Comparison of ENCODE assay signal across 23 cellular contexts in the genomic region with DNA sequence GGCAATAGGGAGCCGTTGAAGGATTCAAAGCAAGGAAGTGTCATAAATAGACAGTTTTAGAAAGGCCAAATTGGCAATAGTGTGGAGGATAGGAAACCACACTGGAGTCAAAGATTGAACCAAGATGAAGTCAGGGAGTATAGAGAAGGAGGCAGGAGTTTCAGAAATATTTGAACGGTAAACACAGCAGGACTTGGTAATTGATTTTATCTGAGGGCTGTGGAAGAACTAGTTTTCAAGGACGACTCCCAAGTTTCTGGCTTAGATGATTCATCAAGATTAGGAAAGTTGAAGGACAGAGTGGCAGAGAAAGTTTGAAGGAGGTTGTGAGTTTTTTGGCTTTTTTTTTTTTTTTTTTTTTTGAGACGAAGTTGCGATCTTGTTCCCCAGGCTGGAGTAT. TPM values are rescaled to one million over a fixed set of nuclear protein-coding genes. Genes with fewer than 3 reads are reported as not detected.
"Had no signal": no experiment of that assay in that cellular context is flagged by ENCODE, and none has a peak within 500 bp of the region (broad histone marks: within the 10 kb centered on the region; RNA-seq: fewer than 3 reads in every experiment).

No MANE protein-coding gene starts in this region.

- H3K9me3 Mint-ChIP-seq: activated B cell treated with CpG ODN at 0.5 μM for 24 hours; activated CD4-positive, alpha-beta memory T cell treated with anti-CD3 and anti-CD28 coated beads for 36 hours; activated CD4-positive, alpha-beta T cell treated with anti-CD3 and anti-CD28 coated beads, Interleukin-2, amount 10 ng/mL, durations not matched to agents 24 days and 14 days; activated naive CD4-positive, alpha-beta T cell treated with anti-CD3 and anti-CD28 coated beads, Interleukin-2, amount 50 U/mL, for 72 hours; activated T-cell treated with anti-CD3 and anti-CD28 coated beads, Interleukin-2, amount 50 U/mL, for 4 hours; T-helper 1 cell treated with Interleukin-12 subunit alpha and Interleukin-12 subunit beta and Interleukin-4 antibody, amounts not matched to agents 30 μg/mL and 1 μg/mL, for 36 hours had no signal

- DNase-seq: activated B cell treated with CpG ODN at 0.5 μM for 24 hours; activated CD4-positive, alpha-beta memory T cell treated with anti-CD3 and anti-CD28 coated beads for 36 hours; activated CD4-positive, alpha-beta T cell treated with anti-CD3 and anti-CD28 coated beads for 1 hour; activated CD4-positive, alpha-beta T cell treated with anti-CD3 and anti-CD28 coated beads, Interleukin-2, amount 10 ng/mL, durations not matched to agents 24 days and 14 days; activated CD8-positive, alpha-beta memory T cell treated with anti-CD3 and anti-CD28 coated beads for 24 hours; activated effector memory CD4-positive, alpha-beta T cell treated with anti-CD3 and anti-CD28 coated beads, Interleukin-2, amount 50 U/mL, for 16 hours; activated naive CD4-positive, alpha-beta T cell treated with Interleukin-2 at 50 U/mL for 16 hours; activated T-cell treated with anti-CD3 and anti-CD28 coated beads, Interleukin-2, amount 50 U/mL, for 4 hours; anterior cingulate cortex; central memory CD4-positive, alpha-beta T cell; NCI-H1105 treated with DMSO at 0.1 percent for 48 hours; NCI-H1436 treated with DMSO at 0.1 percent for 48 hours; NCI-H187; NCI-H2081; NCI-H510A treated with DMSO at 0.1 percent for 48 hours; NCI-H69; RPMI8226 had no signal

- H3K4me1 Mint-ChIP-seq: activated B cell treated with CpG ODN at 0.5 μM for 24 hours; activated CD4-positive, alpha-beta T cell treated with anti-CD3 and anti-CD28 coated beads, Interleukin-2, amount 10 ng/mL, durations not matched to agents 24 days and 14 days had no signal

- ATAC-seq: activated naive CD4-positive, alpha-beta T cell treated with anti-CD3 and anti-CD28 coated beads, Interleukin-2, amount 50 U/mL, for 72 hours; activated T-cell treated with anti-CD3 and anti-CD28 coated beads, Interleukin-2, amount 50 U/mL, for 4 hours; Right ventricle myocardium inferior had no signal

- H3K36me3 ChIP-seq: SJSA1 had no signal

- H3K4me3 ChIP-seq: SJSA1 had no signal

- H3K27ac ChIP-seq: SJSA1 had no signal

- H3K27me3 ChIP-seq: SJSA1 had no signal

- H3K4me3 Mint-ChIP-seq: activated B cell treated with CpG ODN at 0.5 μM for 24 hours; activated CD4-positive, alpha-beta memory T cell treated with anti-CD3 and anti-CD28 coated beads for 36 hours; activated CD4-positive, alpha-beta T cell treated with anti-CD3 and anti-CD28 coated beads, Interleukin-2, amount 10 ng/mL, durations not matched to agents 24 days and 14 days; activated T-cell treated with anti-CD3 and anti-CD28 coated beads, Interleukin-2, amount 50 U/mL, for 4 hours; T-helper 1 cell treated with Interleukin-12 subunit alpha and Interleukin-12 subunit beta and Interleukin-4 antibody, amounts not matched to agents 30 μg/mL and 1 μg/mL, for 36 hours had no signal

- H3K4me1 ChIP-seq: SJSA1 had no signal

- H3K36me3 Mint-ChIP-seq: activated CD4-positive, alpha-beta memory T cell treated with anti-CD3 and anti-CD28 coated beads for 36 hours; activated naive CD4-positive, alpha-beta T cell treated with anti-CD3 and anti-CD28 coated beads, Interleukin-2, amount 50 U/mL, for 72 hours had no signal

- H3K9me3 ChIP-seq: SJSA1 had no signal

- H3K27ac Mint-ChIP-seq: activated B cell treated with CpG ODN at 0.5 μM for 24 hours; activated CD4-positive, alpha-beta memory T cell treated with anti-CD3 and anti-CD28 coated beads for 36 hours; activated CD4-positive, alpha-beta T cell treated with anti-CD3 and anti-CD28 coated beads, Interleukin-2, amount 10 ng/mL, durations not matched to agents 24 days and 14 days; activated naive CD4-positive, alpha-beta T cell treated with anti-CD3 and anti-CD28 coated beads, Interleukin-2, amount 50 U/mL, for 72 hours; T-helper 1 cell treated with Interleukin-12 subunit alpha and Interleukin-12 subunit beta and Interleukin-4 antibody, amounts not matched to agents 30 μg/mL and 1 μg/mL, for 36 hours had no signal

RNA-seq across cellular contexts. Expression of gene TMEM31, which starts 11.5 kb away (rescaled TPM):
- total RNA-seq: activated B cell treated with CpG ODN at 0.5 μM for 24 hours; activated CD4-positive, alpha-beta T cell treated with anti-CD3 and anti-CD28 coated beads, Interleukin-2, amount 10 ng/mL, durations not matched to agents 24 days and 14 days; activated T-cell treated with anti-CD3 and anti-CD28 coated beads, Interleukin-2, amount 50 U/mL, for 4 hours; bronchial epithelial cell; Right ventricle myocardium inferior; SJSA1 had no signal
- polyA plus RNA-seq: adipose tissue had no signal
